In the genomic region with DNA sequence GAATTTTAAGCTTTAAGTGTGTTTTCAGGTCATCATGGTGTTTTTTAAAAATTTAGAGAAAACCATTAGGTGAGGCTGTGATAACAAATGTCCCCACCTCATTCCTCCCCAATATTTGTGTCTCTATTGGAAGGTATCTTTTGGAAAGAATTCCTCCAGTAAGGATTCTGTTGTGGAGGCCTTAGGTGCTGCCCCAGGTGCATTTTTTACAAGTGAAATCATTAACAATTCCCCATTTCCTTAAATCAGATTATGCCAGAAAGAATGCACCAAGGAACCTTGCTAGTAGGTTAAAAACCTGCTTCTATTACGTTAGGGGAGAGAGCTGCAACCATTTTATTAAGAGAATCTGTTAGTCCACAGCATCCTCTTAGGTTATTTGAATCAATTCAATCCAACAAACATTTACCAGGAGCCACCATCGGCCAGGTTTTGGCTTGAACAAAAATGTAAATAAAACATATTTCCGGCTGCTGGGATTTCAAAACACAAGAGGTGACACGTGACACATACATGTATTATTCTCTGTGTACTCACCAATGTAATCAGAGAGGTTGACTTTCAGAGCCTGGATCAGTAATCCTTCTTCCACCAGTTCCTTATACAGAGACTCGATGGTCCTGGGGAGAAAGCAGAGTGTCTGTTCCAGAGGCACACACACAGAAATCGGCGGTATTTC, we compare ENCODE assay signal across 32 cellular contexts.
DNase-seq lines count a peak whose midpoint lies in the region; ATAC-seq, FAIRE-seq and TF ChIP-seq lines count a peak whose summit lies in the region.
"Had no signal": no experiment of that assay in that cellular context is flagged by ENCODE, and none has a peak within 500 bp of the region (broad histone marks: within the 10 kb centered on the region; RNA-seq: fewer than 3 reads in every experiment).

No MANE protein-coding gene starts in this region.

- H3K9me3 ChIP-seq in pancreas (no peaks in the 10 kb centered on the region), neuronal stem cell (replicated peaks in 1 of 2; ENCODE audit: control insufficient read depth in 2 of 2, insufficient read depth in 1 of 2, low read depth in 1 of 2, low read length in 2 of 2) (no peaks in the 10 kb centered on the region)
- H3K9me3 ChIP-seq: esophagus squamous epithelium, lower lobe of right lung, psoas muscle had no signal

- H3K4me3 ChIP-seq in LNCaP clone FGC (ENCODE audit: low read depth, low read length) (no peak overlapping the region), pancreas (no peak overlapping the region), neuronal stem cell (ENCODE audit: low read length in 2 of 2) (no peak overlapping the region)
- H3K4me3 ChIP-seq: esophagus squamous epithelium, GM23338, heart right ventricle, lower lobe of right lung, psoas muscle, sigmoid colon, tibial nerve had no signal

- H3K27ac ChIP-seq in pancreas (no peak overlapping the region), neuronal stem cell (replicated peaks; ENCODE audit: low read length) (no peak overlapping the region)
- H3K27ac ChIP-seq: 22Rv1, esophagus squamous epithelium, heart right ventricle, lower lobe of right lung, psoas muscle, sigmoid colon, tibial nerve had no signal

- DNase-seq in NCI-H1092 treated with DMSO at 0.1 percent for 48 hours (lab: John Stamatoyannopoulos, UW) (peak; percentile 31), NCI-H1092 (lab: John Stamatoyannopoulos, UW) (no peak), LNCaP clone FGC (ENCODE audit: low read depth) (peak; percentile 56), NCI-H774 (lab: John Stamatoyannopoulos, UW) (peak; percentile 28), pancreas (no peak), activated T-cell treated with anti-CD3 and anti-CD28 coated beads for 4 hours (no peak), neuronal stem cell (ENCODE audit: low spot score) (no peak)
- DNase-seq in stimulated activated CD8-positive, alpha-beta memory T cell treated with anti-CD3 and anti-CD28 coated beads, Interleukin-4, amount 100 ng/mL, for 48 hours, result no peak
- DNase-seq: activated CD4-positive, alpha-beta memory T cell treated with anti-CD3 and anti-CD28 coated beads for 36 hours; activated CD8-positive, alpha-beta memory T cell treated with anti-CD3 and anti-CD28 coated beads, Interleukin-2, amount 50 U/mL, for 48 hours; amniotic stem cell; C1 segment of cervical spinal cord; COR-L47; esophagus squamous epithelium; foreskin melanocyte; heart right ventricle; kidney glomerular epithelial cell; lower lobe of right lung; naive thymus-derived CD4-positive, alpha-beta T cell; NCI-H2107; NCI-H524; NK-92 treated with Interleukin-12 subunit alpha and Interleukin-12 subunit beta, amount 100 ng/mL, for 24 hours; psoas muscle; sigmoid colon; stimulated activated CD4-positive, alpha-beta T cell treated with anti-CD3 and anti-CD28 coated beads, Interleukin-12 subunit alpha, Interleukin-12 subunit beta, amount 100 ng/mL, for 4 hours; stimulated activated CD4-positive, alpha-beta T cell treated with anti-CD3 and anti-CD28 coated beads, Interleukin-2, amount 100 ng/mL, for 48 hours; T-helper 2 cell had no signal

- no peak overlapping the region for H2BK12ac ChIP-seq in neuronal stem cell (ENCODE audit: low read length)

- no peak overlapping the region for H2AFZ ChIP-seq in neuronal stem cell (ENCODE audit: low read length)
- H2AFZ ChIP-seq: GM23338 had no signal

- no peak for FAIRE-seq in pancreas (lab: Jason Lieb, UNC)

- no peak overlapping the region for H4K91ac ChIP-seq in neuronal stem cell (ENCODE audit: low read depth, low read length, poor library complexity)

- no peaks in the 10 kb centered on the region for H3K36me3 ChIP-seq in pancreas
- no peaks in the 10 kb centered on the region for H3K36me3 ChIP-seq in neuronal stem cell (replicated peaks in 1 of 2; ENCODE audit: control insufficient read depth in 2 of 2, insufficient read depth in 2 of 2, low read length in 2 of 2)
- H3K36me3 ChIP-seq: esophagus squamous epithelium, heart right ventricle, lower lobe of right lung, sigmoid colon, tibial nerve had no signal

- no peaks in the 10 kb centered on the region for H3K4me1 ChIP-seq in pancreas
- no peaks in the 10 kb centered on the region for H3K4me1 ChIP-seq in neuronal stem cell (ENCODE audit: control insufficient read depth in 2 of 2, insufficient read depth in 1 of 2, low read depth in 1 of 2, low read length in 2 of 2)
- H3K4me1 ChIP-seq: esophagus squamous epithelium, heart right ventricle, lower lobe of right lung, psoas muscle, sigmoid colon, tibial nerve had no signal

- H3K18ac ChIP-seq in neuronal stem cell (ENCODE audit: low read length), result no peak overlapping the region

- no peak overlapping the region for H4K8ac ChIP-seq in neuronal stem cell (ENCODE audit: low read depth, low read length)

- H3K4ac ChIP-seq in neuronal stem cell (ENCODE audit: low read length), result no peak overlapping the region

- no peak overlapping the region for H2BK15ac ChIP-seq in neuronal stem cell (ENCODE audit: low read length)

- H2BK120ac ChIP-seq in neuronal stem cell (ENCODE audit: low read depth, low read length), result no peak overlapping the region

- WGBS in pancreas, 2 donors, result 50 to 51% methylated on average over 7 of the region's 7 CpGs
- no CpG with 5 or more reads among the region's 7 CpGs for WGBS in neuronal stem cell (ENCODE audit: extremely low coverage in 2 of 2, insufficient read length in 2 of 2, insufficient replicate concordance in 1 of 2), 2 donors

- H3K27me3 ChIP-seq in pancreas (peaks cover 0 to 4% (median 0%) of the 10 kb centered on the region in 4 donors), neuronal stem cell (ENCODE audit: control insufficient read depth in 3 of 3, insufficient read depth in 3 of 3, low read depth in 1 of 3, low read length in 3 of 3) (peaks cover 0 to 6% (median 2%) of the 10 kb centered on the region in 3 experiments)
- H3K27me3 ChIP-seq: sigmoid colon, tibial nerve had no signal

- H3K14ac ChIP-seq in neuronal stem cell (ENCODE audit: low read length), result no peak overlapping the region

- TF ChIP-seq CTCF in LNCaP clone FGC (IDR thresholded peaks at IDR 0.05; ENCODE audit: control insufficient read depth, extremely low read depth, insufficient read depth) (no peak), pancreas (IDR thresholded peaks at IDR 0.05) (no peak)

- no peak overlapping the region for H3K23ac ChIP-seq in neuronal stem cell (ENCODE audit: low read depth, low read length, poor library complexity)

- H3K4me2 ChIP-seq in neuronal stem cell (ENCODE audit: insufficient read depth, low read length, poor library complexity, severe bottlenecking), result no peak overlapping the region
- H3K4me2 ChIP-seq: GM23338 had no signal

- no peak overlapping the region for H3K9ac ChIP-seq in neuronal stem cell (ENCODE audit: low read depth, low read length, poor library complexity)

- intact Hi-C loops in pancreas (cut with DNase I), result no loop called here

- ATAC-seq in pancreas, result peak in 3 of 4 donors; percentile 32 to 52 (median 49)
- ATAC-seq: activated CD4-positive, CD25-positive, alpha-beta regulatory T cell treated with anti-CD3 and anti-CD28 coated beads, Interleukin-2, amount 50 U/mL, for 24 hours; activated T-helper 17 cell treated with anti-CD3 and anti-CD28 coated beads, Interleukin-2, amount 50 U/mL, for 72 hours; GM23338; heart right ventricle; lower lobe of right lung; naive thymus-derived CD4-positive, alpha-beta T cell; psoas muscle had no signal

- H2AK5ac ChIP-seq in neuronal stem cell (ENCODE audit: low read depth, low read length), result no peak overlapping the region

- no peak overlapping the region for H2BK5ac ChIP-seq in neuronal stem cell (ENCODE audit: low read length)

- H3K79me1 ChIP-seq in neuronal stem cell (ENCODE audit: low read depth, low read length), result no peaks in the 10 kb centered on the region

Comparison
In these comparisons a context has a peak if more than half of its experiments do, and no peak if none do; other contexts are left out.
1. DNase-seq: peak in NCI-H1092 treated with DMSO at 0.1 percent for 48 hours (single experiment), LNCaP clone FGC (single experiment) and NCI-H774 (single experiment); none in NCI-H1092 (single experiment), pancreas (0 of 6), activated T-cell treated with anti-CD3 and anti-CD28 coated beads for 4 hours (single experiment), stimulated activated CD8-positive, alpha-beta memory T cell treated with anti-CD3 and anti-CD28 coated beads, Interleukin-4, amount 100 ng/mL, for 48 hours (single experiment) and neuronal stem cell (single experiment).